In the genomic region with DNA sequence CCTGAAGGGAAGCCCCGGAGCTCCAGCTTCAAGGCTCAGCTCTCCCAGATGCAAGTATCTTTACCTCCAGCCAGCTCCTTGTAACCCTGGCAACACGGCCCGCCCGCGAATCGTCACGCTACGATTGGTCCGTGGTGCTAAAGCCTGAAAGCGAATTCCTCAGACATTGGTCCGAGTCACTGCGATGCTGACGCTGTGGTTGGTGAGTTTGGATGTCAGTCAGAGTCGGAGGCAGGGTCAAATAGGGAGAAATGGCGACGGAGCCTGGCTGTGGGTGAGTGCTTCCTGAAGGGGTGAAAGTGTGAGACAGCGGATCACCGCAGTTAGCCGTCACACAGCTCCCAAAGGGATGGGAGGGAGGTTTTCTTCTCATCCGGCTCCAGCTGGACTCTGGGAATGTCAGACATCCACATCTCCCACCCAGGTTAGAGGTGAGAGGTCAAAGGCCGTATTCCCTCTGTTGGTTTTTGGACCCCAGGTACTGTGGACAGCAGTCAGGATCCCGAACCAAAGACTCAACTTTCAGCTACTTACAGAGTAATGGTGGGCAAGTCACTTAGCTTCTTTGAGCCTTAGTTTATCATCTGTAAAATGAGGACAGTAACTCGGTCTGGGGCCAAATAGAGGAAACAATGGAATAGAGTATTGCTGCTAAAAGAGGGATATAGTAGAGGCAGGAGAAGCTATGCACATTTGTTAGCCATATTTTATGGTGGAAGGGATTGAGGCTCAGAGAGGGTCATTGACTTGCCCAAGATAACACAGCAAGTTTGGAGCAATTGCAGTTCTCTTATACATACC, we compare ENCODE assay signal across 1 cellular context.
TF ChIP-seq lines count a peak whose summit lies in the region.

TSS of gene ZSWIM1 (plus strand) at position 240 of the 801 bp plus-strand sequence. CDS start 1,366 bp downstream, outside the sequence.

TF ChIP-seq in WTC11, 78 proteins besides CTCF, POLR2A, EP300 and RAD21 (continued from another document):
- TF ChIP-seq, protein P1, sequence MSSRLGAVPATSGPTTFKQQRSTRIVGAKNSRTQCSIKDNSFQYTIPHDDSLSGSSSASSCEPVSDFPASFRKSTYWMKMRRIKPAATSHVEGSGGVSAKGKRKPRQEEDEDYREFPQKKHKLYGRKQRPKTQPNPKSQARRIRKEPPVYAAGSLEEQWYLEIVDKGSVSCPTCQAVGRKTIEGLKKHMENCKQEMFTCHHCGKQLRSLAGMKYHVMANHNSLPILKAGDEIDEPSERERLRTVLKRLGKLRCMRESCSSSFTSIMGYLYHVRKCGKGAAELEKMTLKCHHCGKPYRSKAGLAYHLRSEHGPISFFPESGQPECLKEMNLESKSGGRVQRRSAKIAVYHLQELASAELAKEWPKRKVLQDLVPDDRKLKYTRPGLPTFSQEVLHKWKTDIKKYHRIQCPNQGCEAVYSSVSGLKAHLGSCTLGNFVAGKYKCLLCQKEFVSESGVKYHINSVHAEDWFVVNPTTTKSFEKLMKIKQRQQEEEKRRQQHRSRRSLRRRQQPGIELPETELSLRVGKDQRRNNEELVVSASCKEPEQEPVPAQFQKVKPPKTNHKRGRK (CRISPR knock-in tag; IDR thresholded peaks at IDR 0.05; ENCODE audit: borderline replicate concordance): no peak
- no peak for TF ChIP-seq CBFB (CRISPR knock-in tag; IDR thresholded peaks at IDR 0.05; ENCODE audit: low read depth)
- TF ChIP-seq RORB (CRISPR knock-in tag; IDR thresholded peaks at IDR 0.05): no peak
- TF ChIP-seq NFE2L1 (CRISPR knock-in tag; IDR thresholded peaks at IDR 0.05): no peak
- TF ChIP-seq ZNF281 (CRISPR knock-in tag; IDR thresholded peaks at IDR 0.05): no peak
- TF ChIP-seq ZBTB21 (CRISPR knock-in tag; IDR thresholded peaks at IDR 0.05; ENCODE audit: borderline replicate concordance): no peak
- TF ChIP-seq TEAD1 (CRISPR knock-in tag; IDR thresholded peaks at IDR 0.05): peak; percentile 66; the same call in 1 of the 2 replicates
- TF ChIP-seq, protein P2, sequence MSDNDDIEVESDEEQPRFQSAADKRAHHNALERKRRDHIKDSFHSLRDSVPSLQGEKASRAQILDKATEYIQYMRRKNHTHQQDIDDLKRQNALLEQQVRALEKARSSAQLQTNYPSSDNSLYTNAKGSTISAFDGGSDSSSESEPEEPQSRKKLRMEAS (CRISPR knock-in tag; IDR thresholded peaks at IDR 0.05): 0 out of 2 replicates have a peak, but pooled peaks have one; percentile 32
- TF ChIP-seq, protein P3, sequence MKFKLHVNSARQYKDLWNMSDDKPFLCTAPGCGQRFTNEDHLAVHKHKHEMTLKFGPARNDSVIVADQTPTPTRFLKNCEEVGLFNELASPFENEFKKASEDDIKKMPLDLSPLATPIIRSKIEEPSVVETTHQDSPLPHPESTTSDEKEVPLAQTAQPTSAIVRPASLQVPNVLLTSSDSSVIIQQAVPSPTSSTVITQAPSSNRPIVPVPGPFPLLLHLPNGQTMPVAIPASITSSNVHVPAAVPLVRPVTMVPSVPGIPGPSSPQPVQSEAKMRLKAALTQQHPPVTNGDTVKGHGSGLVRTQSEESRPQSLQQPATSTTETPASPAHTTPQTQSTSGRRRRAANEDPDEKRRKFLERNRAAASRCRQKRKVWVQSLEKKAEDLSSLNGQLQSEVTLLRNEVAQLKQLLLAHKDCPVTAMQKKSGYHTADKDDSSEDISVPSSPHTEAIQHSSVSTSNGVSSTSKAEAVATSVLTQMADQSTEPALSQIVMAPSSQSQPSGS (CRISPR knock-in tag; IDR thresholded peaks at IDR 0.05; ENCODE audit: borderline replicate concordance, low read depth): no peak
- no peak for TF ChIP-seq ZNF396 (CRISPR knock-in tag; IDR thresholded peaks at IDR 0.05; ENCODE audit: borderline replicate concordance)
- no peak for TF ChIP-seq ERG (CRISPR knock-in tag; IDR thresholded peaks at IDR 0.05)
- peak; percentile 49; the same call in 1 of the 2 replicates for TF ChIP-seq NR2C2 (CRISPR knock-in tag; IDR thresholded peaks at IDR 0.05)
- TF ChIP-seq ZNF219 (CRISPR knock-in tag; IDR thresholded peaks at IDR 0.05; ENCODE audit: borderline replicate concordance): no peak
- TF ChIP-seq GABPB1 (CRISPR knock-in tag; IDR thresholded peaks at IDR 0.05): peak; percentile 24; the same call in 1 of the 2 replicates
- TF ChIP-seq, protein P4, sequence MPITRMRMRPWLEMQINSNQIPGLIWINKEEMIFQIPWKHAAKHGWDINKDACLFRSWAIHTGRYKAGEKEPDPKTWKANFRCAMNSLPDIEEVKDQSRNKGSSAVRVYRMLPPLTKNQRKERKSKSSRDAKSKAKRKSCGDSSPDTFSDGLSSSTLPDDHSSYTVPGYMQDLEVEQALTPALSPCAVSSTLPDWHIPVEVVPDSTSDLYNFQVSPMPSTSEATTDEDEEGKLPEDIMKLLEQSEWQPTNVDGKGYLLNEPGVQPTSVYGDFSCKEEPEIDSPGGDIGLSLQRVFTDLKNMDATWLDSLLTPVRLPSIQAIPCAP (CRISPR knock-in tag; IDR thresholded peaks at IDR 0.05): no peak
- TF ChIP-seq SP1 (CRISPR knock-in tag; conservative IDR thresholded peaks at IDR 0.05): no peak
- TF ChIP-seq ZNF263 (CRISPR knock-in tag; IDR thresholded peaks at IDR 0.05; ENCODE audit: low read depth): no peak
- no peak for TF ChIP-seq PRRX2 (CRISPR knock-in tag; IDR thresholded peaks at IDR 0.05)
- TF ChIP-seq, protein P5, sequence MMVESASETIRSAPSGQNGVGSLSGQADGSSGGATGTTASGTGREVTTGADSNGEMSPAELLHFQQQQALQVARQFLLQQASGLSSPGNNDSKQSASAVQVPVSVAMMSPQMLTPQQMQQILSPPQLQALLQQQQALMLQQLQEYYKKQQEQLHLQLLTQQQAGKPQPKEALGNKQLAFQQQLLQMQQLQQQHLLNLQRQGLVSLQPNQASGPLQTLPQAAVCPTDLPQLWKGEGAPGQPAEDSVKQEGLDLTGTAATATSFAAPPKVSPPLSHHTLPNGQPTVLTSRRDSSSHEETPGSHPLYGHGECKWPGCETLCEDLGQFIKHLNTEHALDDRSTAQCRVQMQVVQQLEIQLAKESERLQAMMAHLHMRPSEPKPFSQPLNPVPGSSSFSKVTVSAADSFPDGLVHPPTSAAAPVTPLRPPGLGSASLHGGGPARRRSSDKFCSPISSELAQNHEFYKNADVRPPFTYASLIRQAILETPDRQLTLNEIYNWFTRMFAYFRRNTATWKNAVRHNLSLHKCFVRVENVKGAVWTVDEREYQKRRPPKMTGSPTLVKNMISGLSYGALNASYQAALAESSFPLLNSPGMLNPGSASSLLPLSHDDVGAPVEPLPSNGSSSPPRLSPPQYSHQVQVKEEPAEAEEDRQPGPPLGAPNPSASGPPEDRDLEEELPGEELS (CRISPR knock-in tag; IDR thresholded peaks at IDR 0.05): no peak
- no peak for TF ChIP-seq TCF7 (CRISPR knock-in tag; IDR thresholded peaks at IDR 0.05; ENCODE audit: low read depth)
- TF ChIP-seq HMGA2 (CRISPR knock-in tag; IDR thresholded peaks at IDR 0.05): no peak
- TF ChIP-seq SMAD4 (CRISPR knock-in tag; IDR thresholded peaks at IDR 0.05): no peak
- TF ChIP-seq ZNF232 (CRISPR knock-in tag; IDR thresholded peaks at IDR 0.05): no peak
- TF ChIP-seq OVOL2 (CRISPR knock-in tag; IDR thresholded peaks at IDR 0.05; ENCODE audit: borderline replicate concordance): no peak
